In the genomic region with DNA sequence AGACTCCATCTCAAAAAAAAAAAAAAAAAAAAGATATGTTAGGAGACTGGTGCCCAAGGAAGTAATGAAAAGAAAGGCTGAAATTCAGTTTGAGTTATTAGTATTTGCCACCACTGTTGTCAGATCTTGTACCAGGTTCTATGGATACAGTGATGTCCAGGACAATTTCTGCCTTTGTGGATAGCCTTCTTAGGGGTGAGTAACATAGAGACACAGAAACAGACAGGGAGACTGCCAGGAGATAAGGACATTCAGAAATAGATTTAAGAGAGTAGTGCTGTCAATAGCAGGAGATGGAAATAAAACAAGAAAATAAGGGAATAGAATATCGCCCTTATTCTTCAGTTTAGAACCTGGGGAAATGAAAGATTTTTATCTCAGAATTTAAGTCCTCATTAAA, we compare ENCODE assay signal across 23 cellular contexts. TPM values are rescaled to one million over a fixed set of nuclear protein-coding genes. Genes with fewer than 3 reads are reported as not detected.
DNase-seq lines count a peak whose midpoint lies in the region; ATAC-seq and TF ChIP-seq lines count a peak whose summit lies in the region.
"Had no signal": no experiment of that assay in that cellular context is flagged by ENCODE, and none has a peak within 500 bp of the region (broad histone marks: within the 10 kb centered on the region; RNA-seq: fewer than 3 reads in every experiment).

No MANE protein-coding gene starts in this region.

- H4K20me1 ChIP-seq in MM.1S (ENCODE audit: insufficient read depth, low read length) (no peaks in the 10 kb centered on the region), PC-3 (ENCODE audit: low read length) (no peaks in the 10 kb centered on the region)

- H3K9ac ChIP-seq in MM.1S (ENCODE audit: low read length): peak overlapping the region; percentile 3; the same call in 1 of the 2 replicates
- H3K9ac ChIP-seq in PC-3 (ENCODE audit: low read length): no peak overlapping the region
- H3K9ac ChIP-seq: GM23248 had no signal

- peak; percentile 69 for ATAC-seq in Right ventricle myocardium inferior
- ATAC-seq in left cardiac atrium: peak; percentile 59 to 65
- no peak for ATAC-seq in PC-3
- ATAC-seq: A549 had no signal

- intact Hi-C loops in Right ventricle myocardium inferior (cut with DNase I): no loop called here
- intact Hi-C loops in left cardiac atrium (cut with DNase I): no loop called here
- intact Hi-C loops in PC-3 (cut with micrococcal nuclease): no loop called here

- H3K9me3 ChIP-seq in right atrium auricular region (peaks cover 0 to under 1% of the 10 kb centered on the region in 2 donors), MM.1S (replicated peaks; ENCODE audit: insufficient read depth, low read length) (no peaks in the 10 kb centered on the region), PC-3 (ENCODE audit: low read length) (no peaks in the 10 kb centered on the region)
- H3K9me3 ChIP-seq: A549 had no signal

- no peak overlapping the region for H3K27ac ChIP-seq in right atrium auricular region
- H3K27ac ChIP-seq in ACC112 (ENCODE audit: low read depth, low read length): no peak overlapping the region
- H3K27ac ChIP-seq in MM.1S (ENCODE audit: low read length): peak overlapping the region; percentile 33; the same call in 1 of the 2 replicates
- H3K27ac ChIP-seq in PC-3 (ENCODE audit: low read length): no peak overlapping the region
- H3K27ac ChIP-seq: A549, GM23248 had no signal

- POLR2A ChIA-PET in PC-3 (lab: Charles Lee; ENCODE audit: unreplicated experiment): no interaction called here

- no peaks in the 10 kb centered on the region for H3K4me1 Mint-ChIP-seq in mesothelial cell of epicardium

- H3K4me1 ChIP-seq in right atrium auricular region (peaks cover 0 to 7% of the 10 kb centered on the region in 2 donors), ACC112 (ENCODE audit: control insufficient read depth, insufficient read depth, low read length, unreplicated experiment) (peaks cover 4% of the 10 kb centered on the region), MM.1S (ENCODE audit: low read length) (no peaks in the 10 kb centered on the region; the same call in 1 of the 2 replicates), PC-3 (ENCODE audit: insufficient read depth, low read length) (peaks cover 9% of the 10 kb centered on the region)
- H3K4me1 ChIP-seq: A549 had no signal

- H3K36me3 ChIP-seq in right atrium auricular region: no peaks in the 10 kb centered on the region
- H3K36me3 ChIP-seq in ACC112 (ENCODE audit: insufficient read depth, low read length): no peaks in the 10 kb centered on the region
- no peaks in the 10 kb centered on the region for H3K36me3 ChIP-seq in MM.1S (replicated peaks; ENCODE audit: insufficient read depth, low read length)
- no peaks in the 10 kb centered on the region for H3K36me3 ChIP-seq in PC-3 (ENCODE audit: low read depth, low read length)

- 0 out of 2 replicates have a peak, but pooled peaks cover 3% of the 10 kb centered on the region for H3F3A ChIP-seq in MM.1S (ENCODE audit: insufficient read depth, low read length)
- H3F3A ChIP-seq in PC-3 (ENCODE audit: low read length, unreplicated experiment): no peaks in the 10 kb centered on the region

- no peak overlapping the region for H3K27ac Mint-ChIP-seq in mesothelial cell of epicardium
- H3K27ac Mint-ChIP-seq: CD4-positive, alpha-beta memory T cell had no signal

- CTCF ChIA-PET in PC-3 (lab: Charles Lee): no interaction called here

- DNase-seq in Right ventricle myocardium inferior (ENCODE audit: missing footprints) (no peak), right atrium auricular region (ENCODE audit: low spot score) (no peak), MM.1S (no peak), left cardiac atrium (no peak), NCI-H82 (lab: John Stamatoyannopoulos, UW) (no peak), mesothelial cell of epicardium (ENCODE audit: low spot score in 2 of 2, unreplicated experiment in 2 of 2) (no peak), PC-3 (no peak)
- DNase-seq: 8988T; C1 segment of cervical spinal cord; Calu3; CD4-positive, alpha-beta memory T cell; COR-L47; DMS53; DMS79 treated with DMSO at 0.1 percent for 48 hours; GF-D8; GM23248; H7; HCEC 1CT had no signal

- H3K4me3 ChIP-seq in right atrium auricular region (no peak overlapping the region), ACC112 (ENCODE audit: low read depth, low read length) (no peak overlapping the region), MM.1S (ENCODE audit: low read length) (peak overlapping the region; percentile 41), PC-3 (ENCODE audit: low read length) (no peak overlapping the region)
- H3K4me3 ChIP-seq: A549, GM23248 had no signal

- H3K9me3 Mint-ChIP-seq in mesothelial cell of epicardium: peaks cover 8% of the 10 kb centered on the region

- no peaks in the 10 kb centered on the region for H3K27me3 Mint-ChIP-seq in mesothelial cell of epicardium (ENCODE audit: low read depth)
- H3K27me3 Mint-ChIP-seq: CD4-positive, alpha-beta memory T cell had no signal

- H3K4me3 Mint-ChIP-seq in mesothelial cell of epicardium: no peak overlapping the region
- H3K4me3 Mint-ChIP-seq: CD4-positive, alpha-beta memory T cell had no signal

- H3K79me2 ChIP-seq in ACC112 (ENCODE audit: control insufficient read depth, insufficient read depth, low read length, unreplicated experiment) (no peaks in the 10 kb centered on the region), MM.1S (ENCODE audit: low read length) (no peaks in the 10 kb centered on the region), PC-3 (ENCODE audit: low read length) (no peaks in the 10 kb centered on the region)

- TF ChIP-seq CTCF in right atrium auricular region (IDR thresholded peaks at IDR 0.05) (no peak), MM.1S (IDR thresholded peaks at IDR 0.05; ENCODE audit: low read length) (no peak), mesothelial cell of epicardium (IDR thresholded peaks at IDR 0.05; ENCODE audit: unreplicated experiment) (no peak), PC-3 (conservative IDR thresholded peaks at IDR 0.05; ENCODE audit: low read depth, low read length) (no peak)

- no peaks in the 10 kb centered on the region for H3K36me3 Mint-ChIP-seq in mesothelial cell of epicardium
- H3K36me3 Mint-ChIP-seq: CD4-positive, alpha-beta memory T cell had no signal

- H2AFZ ChIP-seq in ACC112 (ENCODE audit: low read length, unreplicated experiment) (peak overlapping the region; percentile 50), MM.1S (ENCODE audit: low read length) (peak overlapping the region; percentile 50; the same call in 1 of the 2 replicates), PC-3 (ENCODE audit: low read length) (no peak overlapping the region)
- H2AFZ ChIP-seq: GM23248 had no signal

- H3K4me2 ChIP-seq in MM.1S (ENCODE audit: low read depth, low read length) (peak overlapping the region; percentile 60), PC-3 (ENCODE audit: low read length) (no peak overlapping the region)
- H3K4me2 ChIP-seq: A549 had no signal

- no peaks in the 10 kb centered on the region for H3K9me2 ChIP-seq in MM.1S (replicated peaks; ENCODE audit: insufficient read depth, low read length)
- no peaks in the 10 kb centered on the region for H3K9me2 ChIP-seq in PC-3 (replicated peaks; ENCODE audit: low read length)

- H3K27me3 ChIP-seq in right atrium auricular region (no peaks in the 10 kb centered on the region), ACC112 (ENCODE audit: insufficient read depth, low read length) (no peaks in the 10 kb centered on the region), MM.1S (replicated peaks; ENCODE audit: insufficient read depth, low read length) (no peaks in the 10 kb centered on the region), PC-3 (ENCODE audit: low read length) (no peaks in the 10 kb centered on the region)

- BruUV-seq in PC-3 (replicated peaks; lab: Mats Ljungman, UMichigan): no TSS peak

RNA-seq across cellular contexts. Expression of gene SPINK14, which starts 6.3 kb away (rescaled TPM):
- total RNA-seq in Right ventricle myocardium inferior (not detected), right atrium auricular region (not detected), left cardiac atrium (not detected), mesothelial cell of epicardium (not detected in 3 replicates), PC-3 (2014; rRNA removed) (not detected in 2 replicates)
- total RNA-seq: Calu3; CD4-positive, alpha-beta memory T cell; Daoy; G401; GM23248; H1; H7 had no signal

RNA-seq across cellular contexts. Expression of gene SPINK6, which starts 40.8 kb away (rescaled TPM):
- total RNA-seq in Right ventricle myocardium inferior (not detected), right atrium auricular region (not detected), left cardiac atrium (not detected), mesothelial cell of epicardium (not detected in 3 replicates), PC-3 (2014; rRNA removed) (not detected in 2 replicates)
- total RNA-seq: Calu3; CD4-positive, alpha-beta memory T cell; Daoy; G401; GM23248; H1; H7 had no signal
